In the genomic region with DNA sequence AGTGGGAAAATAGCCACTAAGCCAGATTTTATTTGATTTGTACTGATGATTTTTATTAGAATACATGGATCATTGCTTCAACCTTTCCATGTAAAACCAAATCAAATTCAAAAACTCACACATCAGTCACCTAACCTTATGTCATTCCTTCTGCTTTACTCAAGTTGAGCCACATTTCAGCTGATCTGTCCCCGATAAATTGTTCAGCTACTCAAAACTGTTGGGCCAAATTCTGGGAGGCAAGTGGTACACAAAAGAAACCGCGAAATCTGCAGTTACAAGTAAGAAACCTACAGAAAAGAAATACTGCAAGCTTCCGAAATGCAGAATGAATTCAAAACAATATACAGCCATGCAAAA, we compare ENCODE assay signal across 9 cellular contexts.
DNase-seq lines count a peak whose midpoint lies in the region; ATAC-seq, FAIRE-seq and TF ChIP-seq lines count a peak whose summit lies in the region.
"Had no signal": no experiment of that assay in that cellular context is flagged by ENCODE, and none has a peak within 500 bp of the region (broad histone marks: within the 10 kb centered on the region; RNA-seq: fewer than 3 reads in every experiment).

No MANE protein-coding gene starts in this region.

- H3K36me3 Mint-ChIP-seq in naive B cell = peaks cover 0 to 8% of the 10 kb centered on the region in 2 donors

- 80% methylated on average over 4 of the region's 4 CpGs for WGBS in right lobe of liver (ENCODE audit: insufficient coverage, low coverage, low lambda C conversion rate, missing lambda C conversion rate)
- 44% methylated on average over 4 of the region's 4 CpGs for WGBS in HepG2 (ENCODE audit: low lambda C conversion rate)
- 11 to 12% methylated on average over 4 of the region's 4 CpGs for WGBS in aorta, 2 donors

- H3K4me1 ChIP-seq in right lobe of liver (peaks cover 0 to 7% (median 0%) of the 10 kb centered on the region in 4 donors), HepG2 (ENCODE audit: insufficient read depth, low read length) (no peaks in the 10 kb centered on the region), duodenal mucosa (ENCODE audit: control insufficient read depth in 1 of 2, insufficient read depth in 2 of 2, low read length in 2 of 2) (peaks cover 0 to 9% of the 10 kb centered on the region in 2 donors), aorta (ENCODE audit: control insufficient read depth in 1 of 2, insufficient read depth in 2 of 2, low read length in 2 of 2) (peaks cover 0 to 3% of the 10 kb centered on the region in 2 donors)

- H3K27ac ChIP-seq in right lobe of liver (peak overlapping the region in 2 of 3 donors; percentile 1 to 43), HepG2 (ENCODE audit: extremely low read length, insufficient read depth, low read length) (no peak overlapping the region), duodenal mucosa (ENCODE audit: low read depth, low read length) (peak overlapping the region; percentile 55), aorta (ENCODE audit: low read depth in 1 of 2, low read length in 2 of 2) (peak overlapping the region in 1 of 2 donors; percentile 12)

- no peak overlapping the region for H2AFZ ChIP-seq in HepG2 (ENCODE audit: low read length)

- POLR2A ChIA-PET in HepG2 (lab: Yijun Ruan, JAX) = no interaction called here

- H3K27me3 Mint-ChIP-seq in naive B cell = no peaks in the 10 kb centered on the region

- no peaks in the 10 kb centered on the region for H3K9me3 ChIP-seq in right lobe of liver
- no peaks in the 10 kb centered on the region for H3K9me3 ChIP-seq in HepG2 (ENCODE audit: low read length)
- H3K9me3 ChIP-seq in duodenal mucosa (ENCODE audit: control insufficient read depth in 1 of 2, low read length in 2 of 2) = no peaks in the 10 kb centered on the region
- H3K9me3 ChIP-seq in aorta (ENCODE audit: control insufficient read depth, low read length) = no peaks in the 10 kb centered on the region

- no peaks in the 10 kb centered on the region for H3K9me3 Mint-ChIP-seq in naive B cell

- no peak for FAIRE-seq in HepG2 (lab: Jason Lieb, UNC)

- no TSS peak for BruUV-seq in HepG2 (replicated peaks; lab: Mats Ljungman, UMichigan)

- peaks cover 15 to 34% (median 28%) of the 10 kb centered on the region in 3 donors for H3K4me1 Mint-ChIP-seq in naive B cell

- no peaks in the 10 kb centered on the region for H3K79me2 ChIP-seq in HepG2 (ENCODE audit: insufficient read depth, low read length)

- CTCF ChIA-PET in HepG2 (lab: Yijun Ruan, JAX; ENCODE audit: low intra/inter-chr PET ratio, low total read pairs) = no interaction called here

- no peak for TF ChIP-seq RAD21 in HepG2 (CRISPR knock-in tag; IDR thresholded peaks at IDR 0.05)

- peak overlapping the region in 5 of 6 donors; percentile 69 to 96 (median 95) for H3K27ac Mint-ChIP-seq in naive B cell

- intact Hi-C loops in right lobe of liver (cut with DNase I) (no loop called here), HepG2 (cut with micrococcal nuclease; ENCODE audit: unreplicated experiment) (no loop called here), aorta (cut with DNase I) (loop anchor here in 1 of 2 donors (10.0 kb wide), 2 partner anchors 107 to 243 kb away; a partner anchor contains a TSS)

- DNase-seq in right lobe of liver (no peak), HepG2 (ENCODE audit: low spot score) (no peak), naive B cell (no peak), aorta (no peak), D341Med (ENCODE audit: low spot score) (no peak)
- DNase-seq: activated CD4-positive, CD25-positive, alpha-beta regulatory T cell had no signal

- H3K36me3 ChIP-seq in right lobe of liver = no peaks in the 10 kb centered on the region
- H3K36me3 ChIP-seq in HepG2 (replicated peaks in 1 of 2; ENCODE audit: control insufficient read depth in 1 of 2, insufficient read depth in 2 of 2, low read length in 2 of 2) = no peaks in the 10 kb centered on the region
- no peaks in the 10 kb centered on the region for H3K36me3 ChIP-seq in duodenal mucosa (ENCODE audit: control insufficient read depth in 1 of 2, insufficient read depth in 2 of 2, low read length in 2 of 2)
- no peaks in the 10 kb centered on the region for H3K36me3 ChIP-seq in aorta (ENCODE audit: control insufficient read depth in 1 of 2, insufficient read depth in 2 of 2, low read length in 1 of 2)

- H3K27me3 ChIP-seq in right lobe of liver = no peaks in the 10 kb centered on the region
- no peaks in the 10 kb centered on the region for H3K27me3 ChIP-seq in HepG2 (ENCODE audit: control insufficient read depth in 1 of 2, insufficient read depth in 2 of 2, low read length in 2 of 2)
- no peaks in the 10 kb centered on the region for H3K27me3 ChIP-seq in duodenal mucosa (ENCODE audit: control insufficient read depth in 1 of 2, insufficient read depth in 2 of 2, low read length in 2 of 2)
- no peaks in the 10 kb centered on the region for H3K27me3 ChIP-seq in aorta (ENCODE audit: control insufficient read depth in 1 of 2, insufficient read depth in 2 of 2, low read length in 1 of 2)

- H3K4me3 ChIP-seq in right lobe of liver (peak overlapping the region in 1 of 3 donors; percentile 43), HepG2 (replicated peaks in 1 of 3; ENCODE audit: insufficient read depth in 1 of 3, low read depth in 2 of 3, low read length in 3 of 3) (no peak overlapping the region), duodenal mucosa (ENCODE audit: low read depth in 1 of 2, low read length in 2 of 2) (no peak overlapping the region), aorta (ENCODE audit: low read length in 2 of 2) (peak overlapping the region; percentile 8 to 100)

- no peak overlapping the region for H3K4me2 ChIP-seq in HepG2 (ENCODE audit: low read depth, low read length)

- TF ChIP-seq CTCF in right lobe of liver (IDR thresholded peaks at IDR 0.05) (no peak), HepG2 (CRISPR knock-in tag; IDR thresholded peaks at IDR 0.05) (no peak)

- ATAC-seq in right lobe of liver = no peak
- ATAC-seq in HepG2 = no peak
- no peak for ATAC-seq in naive B cell (ENCODE audit: low read depth in 2 of 2)
- ATAC-seq in aorta (ENCODE audit: low FRiP score) = no peak
- ATAC-seq in GM18502 (IDR thresholded peaks at IDR 0.05; ENCODE audit: poor library complexity, unreplicated experiment) = no peak
- no peak for ATAC-seq in HG03159 (IDR thresholded peaks at IDR 0.05; ENCODE audit: unreplicated experiment)

- TF ChIP-seq EP300 in HepG2 (IDR thresholded peaks at IDR 0.05; ENCODE audit: low read depth in 2 of 2, low read length in 2 of 2) = no peak
- no peak for TF ChIP-seq EP300 in HepG2 (CRISPR knock-in tag; IDR thresholded peaks at IDR 0.05; ENCODE audit: borderline replicate concordance)

- no peaks in the 10 kb centered on the region for H4K20me1 ChIP-seq in HepG2 (ENCODE audit: insufficient read depth, low read length)

- in situ Hi-C loops in HepG2 (cut with HindIII; ENCODE audit: extremely low pct_ligation_motif_present, low pct_unique_long_range_greater_than_20kb) = no loop called here

- TF ChIP-seq POLR2A in right lobe of liver (IDR thresholded peaks at IDR 0.05) = no peak
- TF ChIP-seq POLR2A in HepG2 (IDR thresholded peaks at IDR 0.05; ENCODE audit: insufficient read depth in 1 of 2, low read depth in 2 of 2, low read length in 2 of 2) = no peak

- peak overlapping the region; percentile 84 to 98 (median 94) for H3K4me3 Mint-ChIP-seq in naive B cell

- no peak overlapping the region for H3K9ac ChIP-seq in HepG2 (ENCODE audit: insufficient read depth, low read depth, low read length)
- no peak overlapping the region for H3K9ac ChIP-seq in duodenal mucosa (ENCODE audit: low read depth in 1 of 2, low read length in 2 of 2)

TF ChIP-seq in HepG2, 621 proteins besides CTCF, POLR2A, EP300 and RAD21 (continues in another document):
- no peak for TF ChIP-seq BRCA1 (CRISPR knock-in tag; IDR thresholded peaks at IDR 0.05)
- TF ChIP-seq, protein P1, sequence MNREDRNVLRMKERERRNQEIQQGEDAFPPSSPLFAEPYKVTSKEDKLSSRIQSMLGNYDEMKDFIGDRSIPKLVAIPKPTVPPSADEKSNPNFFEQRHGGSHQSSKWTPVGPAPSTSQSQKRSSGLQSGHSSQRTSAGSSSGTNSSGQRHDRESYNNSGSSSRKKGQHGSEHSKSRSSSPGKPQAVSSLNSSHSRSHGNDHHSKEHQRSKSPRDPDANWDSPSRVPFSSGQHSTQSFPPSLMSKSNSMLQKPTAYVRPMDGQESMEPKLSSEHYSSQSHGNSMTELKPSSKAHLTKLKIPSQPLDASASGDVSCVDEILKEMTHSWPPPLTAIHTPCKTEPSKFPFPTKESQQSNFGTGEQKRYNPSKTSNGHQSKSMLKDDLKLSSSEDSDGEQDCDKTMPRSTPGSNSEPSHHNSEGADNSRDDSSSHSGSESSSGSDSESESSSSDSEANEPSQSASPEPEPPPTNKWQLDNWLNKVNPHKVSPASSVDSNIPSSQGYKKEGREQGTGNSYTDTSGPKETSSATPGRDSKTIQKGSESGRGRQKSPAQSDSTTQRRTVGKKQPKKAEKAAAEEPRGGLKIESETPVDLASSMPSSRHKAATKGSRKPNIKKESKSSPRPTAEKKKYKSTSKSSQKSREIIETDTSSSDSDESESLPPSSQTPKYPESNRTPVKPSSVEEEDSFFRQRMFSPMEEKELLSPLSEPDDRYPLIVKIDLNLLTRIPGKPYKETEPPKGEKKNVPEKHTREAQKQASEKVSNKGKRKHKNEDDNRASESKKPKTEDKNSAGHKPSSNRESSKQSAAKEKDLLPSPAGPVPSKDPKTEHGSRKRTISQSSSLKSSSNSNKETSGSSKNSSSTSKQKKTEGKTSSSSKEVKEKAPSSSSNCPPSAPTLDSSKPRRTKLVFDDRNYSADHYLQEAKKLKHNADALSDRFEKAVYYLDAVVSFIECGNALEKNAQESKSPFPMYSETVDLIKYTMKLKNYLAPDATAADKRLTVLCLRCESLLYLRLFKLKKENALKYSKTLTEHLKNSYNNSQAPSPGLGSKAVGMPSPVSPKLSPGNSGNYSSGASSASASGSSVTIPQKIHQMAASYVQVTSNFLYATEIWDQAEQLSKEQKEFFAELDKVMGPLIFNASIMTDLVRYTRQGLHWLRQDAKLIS (CRISPR knock-in tag; IDR thresholded peaks at IDR 0.05) = no peak

Comparison
In these comparisons a context has a peak if more than half of its experiments do, and no peak if none do; other contexts are left out.
1. H3K4me3 ChIP-seq: peak in aorta (2 of 2); none in HepG2 (0 of 3) and duodenal mucosa (0 of 2).